ENCODE assay signal across 9 cellular contexts in the genomic region with DNA sequence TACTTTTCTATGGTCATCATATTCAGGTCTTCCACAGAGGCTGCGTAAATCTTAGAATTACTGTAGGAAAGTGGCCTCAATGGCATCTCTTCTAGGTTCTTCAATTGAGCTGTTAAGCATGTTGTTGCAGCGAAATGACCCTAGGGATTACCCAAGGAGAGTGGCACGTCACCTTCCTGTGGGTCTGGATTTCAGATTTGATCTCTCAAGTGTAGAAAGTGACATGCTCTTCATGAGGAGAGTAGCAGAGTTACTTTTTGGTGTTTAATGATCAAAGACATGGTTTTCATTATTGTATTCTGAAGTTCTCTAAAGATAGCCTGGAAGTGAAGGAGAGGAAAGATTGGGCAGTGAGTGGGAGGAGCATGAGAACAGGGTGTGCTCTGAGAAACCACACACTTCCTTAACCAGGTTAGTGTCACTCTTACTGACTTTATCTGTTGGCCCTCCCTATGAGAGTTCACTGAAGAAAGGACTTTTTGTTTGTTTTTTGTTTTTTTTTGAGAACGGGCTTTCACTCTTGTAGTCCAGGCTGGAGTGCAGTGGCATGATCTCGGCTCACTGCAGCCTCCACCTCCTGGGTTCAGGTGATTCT.
DNase-seq lines count a peak whose midpoint lies in the region; ATAC-seq, FAIRE-seq and TF ChIP-seq lines count a peak whose summit lies in the region.
"Had no signal": no experiment of that assay in that cellular context is flagged by ENCODE, and none has a peak within 500 bp of the region (broad histone marks: within the 10 kb centered on the region; RNA-seq: fewer than 3 reads in every experiment).

No MANE protein-coding gene starts in this region.

- no peak for FAIRE-seq in D721Med (lab: Jason Lieb, UNC)
- FAIRE-seq: A204.1 had no signal

- peaks cover 56% of the 10 kb centered on the region for H3K36me3 Mint-ChIP-seq in nephron progenitor cell (ENCODE audit: low read depth)

- no peaks in the 10 kb centered on the region for H3K9me3 Mint-ChIP-seq in nephron progenitor cell

- H3K4me1 Mint-ChIP-seq in nephron progenitor cell, result peaks cover 69% of the 10 kb centered on the region

- peak overlapping the region; percentile 89 for H3K27ac Mint-ChIP-seq in nephron progenitor cell

- peak; percentile 34 for DNase-seq in SIG-M5 treated with dmso at 0.1 percent for 504 hours (lab: John Stamatoyannopoulos, UW; ENCODE audit: unreplicated experiment)
- no peak for DNase-seq in SIG-M5 (lab: John Stamatoyannopoulos, UW)
- peak; percentile 64 for DNase-seq in OCI-M1 (lab: John Stamatoyannopoulos, UW)
- no peak for DNase-seq in nephron progenitor cell
- DNase-seq in NCI-H2196 (lab: John Stamatoyannopoulos, UW; ENCODE audit: unreplicated experiment), result no peak
- no peak for DNase-seq in stimulated activated CD4-positive, alpha-beta T cell treated with anti-CD3 and anti-CD28 coated beads, Interleukin-4, amount 100 ng/mL, for 4 hours
- DNase-seq in D721Med (ENCODE audit: insufficient read length, low spot score), result no peak

- peak; percentile 87 for ATAC-seq in HG02840 (IDR thresholded peaks at IDR 0.05; ENCODE audit: low FRiP score, unreplicated experiment)

- TF ChIP-seq CTCF in nephron progenitor cell (IDR thresholded peaks at IDR 0.05) (no peak), D721Med (IDR thresholded peaks at IDR 0.05; ENCODE audit: insufficient read depth, missing control alignments) (no peak)

- no peaks in the 10 kb centered on the region for H3K27me3 Mint-ChIP-seq in nephron progenitor cell (ENCODE audit: low read depth, poor library complexity)

- H3K4me3 Mint-ChIP-seq in nephron progenitor cell, result no peak overlapping the region

Comparison
In these comparisons a context has a peak if more than half of its experiments do, and no peak if none do; other contexts are left out.
1. DNase-seq: peak in SIG-M5 treated with dmso at 0.1 percent for 504 hours (single experiment) and OCI-M1 (single experiment); none in SIG-M5 (single experiment), nephron progenitor cell (single experiment), NCI-H2196 (single experiment), stimulated activated CD4-positive, alpha-beta T cell treated with anti-CD3 and anti-CD28 coated beads, Interleukin-4, amount 100 ng/mL, for 4 hours (0 of 2) and D721Med (single experiment).